ENCODE assay signal across 8 cellular contexts in the genomic region with DNA sequence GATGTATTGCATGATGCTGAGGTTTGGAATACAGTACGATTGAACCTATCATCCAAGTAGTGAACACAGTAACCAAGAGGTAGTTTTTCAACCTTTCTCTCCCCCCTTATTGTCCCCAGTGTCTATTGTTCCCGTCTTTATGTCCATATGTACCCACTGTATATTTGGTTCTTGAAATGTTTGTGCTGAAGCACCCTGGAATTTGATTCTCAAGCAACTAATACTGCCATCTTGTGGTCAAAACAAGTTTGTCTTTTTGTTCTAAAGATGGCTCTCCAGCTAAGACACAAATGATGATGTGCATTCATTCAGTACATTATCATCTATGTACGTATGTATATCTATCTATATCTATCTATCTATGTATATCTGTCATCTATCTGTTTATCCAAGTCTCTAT. TPM values are rescaled to one million over a fixed set of nuclear protein-coding genes. Genes with fewer than 3 reads are reported as not detected.
A peak's percentile ranks its signal among the peaks of the same experiment; 100 is the strongest.
DNase-seq lines count a peak whose midpoint lies in the region; ATAC-seq and TF ChIP-seq lines count a peak whose summit lies in the region.

No MANE protein-coding gene starts in this region.

- H3K27me3 Mint-ChIP-seq in activated CD4-positive, alpha-beta memory T cell treated with anti-CD3 and anti-CD28 coated beads, Interleukin-2, amount 10 ng/mL, durations not matched to agents 7 days and 5 days, result peaks cover 8% of the 10 kb centered on the region

- H3K4me2 ChIP-seq in MM.1S (ENCODE audit: low read depth, low read length) (peak overlapping the region; percentile 17; the same call in 1 of the 2 replicates), smooth muscle cell (no peak overlapping the region)

- POLR2A ChIA-PET in activated CD4-positive, alpha-beta memory T cell treated with anti-CD3 and anti-CD28 coated beads, Interleukin-2, amount 10 ng/mL, durations not matched to agents 7 days and 5 days (lab: Charles Lee), result no interaction called here

- H3K9me3 ChIP-seq in MM.1S (replicated peaks; ENCODE audit: insufficient read depth, low read length) (no peaks in the 10 kb centered on the region), smooth muscle cell (replicated peaks; ENCODE audit: low read depth) (no peaks in the 10 kb centered on the region)

- in situ Hi-C loops in SK-MEL-5 (cut with HindIII; ENCODE audit: low pct_unique_long_range_greater_than_20kb, low sequenced_read_pairs), result no loop called here

- H3K4me1 Mint-ChIP-seq in activated CD4-positive, alpha-beta memory T cell treated with anti-CD3 and anti-CD28 coated beads, Interleukin-2, amount 10 ng/mL, durations not matched to agents 7 days and 5 days, result no peaks in the 10 kb centered on the region

- peak; percentile 61 for TF ChIP-seq CTCF in MM.1S (IDR thresholded peaks at IDR 0.05; ENCODE audit: low read length)
- peak; percentile 52 for TF ChIP-seq CTCF in fibroblast of villous mesenchyme (IDR thresholded peaks at IDR 0.05; ENCODE audit: insufficient read depth, low read depth, low read length)
- peak; percentile 67 for TF ChIP-seq CTCF in smooth muscle cell (IDR thresholded peaks at IDR 0.05; ENCODE audit: borderline replicate concordance, insufficient read depth, poor library complexity, severe bottlenecking)

- no peaks in the 10 kb centered on the region for H3K79me2 ChIP-seq in MM.1S (ENCODE audit: low read length)
- H3K79me2 ChIP-seq in smooth muscle cell (ENCODE audit: low read depth), result no peaks in the 10 kb centered on the region

- no peaks in the 10 kb centered on the region for H3K27me3 ChIP-seq in MM.1S (replicated peaks; ENCODE audit: insufficient read depth, low read length)
- H3K27me3 ChIP-seq in smooth muscle cell (ENCODE audit: low read depth), result no peaks in the 10 kb centered on the region

- H3K9ac ChIP-seq in MM.1S (ENCODE audit: low read length) (no peak overlapping the region), smooth muscle cell (ENCODE audit: low read depth) (no peak overlapping the region)

- H3K9me2 ChIP-seq in MM.1S (replicated peaks; ENCODE audit: insufficient read depth, low read length), result no peaks in the 10 kb centered on the region

- no peaks in the 10 kb centered on the region for H3K9me3 Mint-ChIP-seq in activated CD4-positive, alpha-beta memory T cell treated with anti-CD3 and anti-CD28 coated beads, Interleukin-2, amount 10 ng/mL, durations not matched to agents 7 days and 5 days

- H2AFZ ChIP-seq in MM.1S (ENCODE audit: low read length) (no peak overlapping the region), smooth muscle cell (ENCODE audit: low read depth) (no peak overlapping the region)

- DNase-seq in CD1c-positive myeloid dendritic cell (ENCODE audit: extremely low spot score) (peak; percentile 47), MM.1S (peak; percentile 54), SK-MEL-5 (ENCODE audit: low read depth, low spot score) (peak; percentile 57), fibroblast of villous mesenchyme (ENCODE audit: low read depth) (peak; percentile 38), smooth muscle cell (lab: John Stamatoyannopoulos, UW; ENCODE audit: unreplicated experiment) (no peak)
- DNase-seq in activated effector memory CD4-positive, alpha-beta T cell treated with anti-CD3 and anti-CD28 coated beads, Interleukin-2, amount 50 U/mL, for 16 hours, result no peak
- no peak for DNase-seq in activated CD4-positive, alpha-beta memory T cell treated with anti-CD3 and anti-CD28 coated beads, Interleukin-2, amount 10 ng/mL, durations not matched to agents 7 days and 5 days

- no peak overlapping the region for H3K27ac Mint-ChIP-seq in activated CD4-positive, alpha-beta memory T cell treated with anti-CD3 and anti-CD28 coated beads, Interleukin-2, amount 10 ng/mL, durations not matched to agents 7 days and 5 days

- no peak overlapping the region for H3K4me3 Mint-ChIP-seq in activated CD4-positive, alpha-beta memory T cell treated with anti-CD3 and anti-CD28 coated beads, Interleukin-2, amount 10 ng/mL, durations not matched to agents 7 days and 5 days

- no peaks in the 10 kb centered on the region for H3K4me1 ChIP-seq in MM.1S (ENCODE audit: low read length)
- peaks cover 3% of the 10 kb centered on the region for H3K4me1 ChIP-seq in smooth muscle cell (ENCODE audit: low read depth)

- no peaks in the 10 kb centered on the region for H4K20me1 ChIP-seq in MM.1S (ENCODE audit: insufficient read depth, low read length)
- no peaks in the 10 kb centered on the region for H4K20me1 ChIP-seq in smooth muscle cell (ENCODE audit: low read depth)

- H3K36me3 Mint-ChIP-seq in activated CD4-positive, alpha-beta memory T cell treated with anti-CD3 and anti-CD28 coated beads, Interleukin-2, amount 10 ng/mL, durations not matched to agents 7 days and 5 days (ENCODE audit: low read depth), result no peaks in the 10 kb centered on the region

- 54% methylated on average over 3 of the region's 3 CpGs for WGBS in smooth muscle cell (ENCODE audit: low lambda C conversion rate)

- no peaks in the 10 kb centered on the region for H3F3A ChIP-seq in MM.1S (ENCODE audit: insufficient read depth, low read length)
- no peaks in the 10 kb centered on the region for H3F3A ChIP-seq in smooth muscle cell (ENCODE audit: low read depth)

- CTCF ChIA-PET in activated CD4-positive, alpha-beta memory T cell treated with anti-CD3 and anti-CD28 coated beads, Interleukin-2, amount 10 ng/mL, durations not matched to agents 7 days and 5 days (lab: Charles Lee), result interaction anchor here (1.6 kb wide), 1 partner anchor 345 kb away, joined by 5 read pairs; no protein-coding TSS in a partner anchor

- H3K4me3 ChIP-seq in MM.1S (ENCODE audit: low read length) (no peak overlapping the region), fibroblast of villous mesenchyme (ENCODE audit: low read depth, low read length) (no peak overlapping the region), smooth muscle cell (no peak overlapping the region)

- ATAC-seq in GM18861 (IDR thresholded peaks at IDR 0.05; ENCODE audit: unreplicated experiment), result peak; percentile 62

- H3K27ac ChIP-seq in MM.1S (ENCODE audit: low read length), result no peak overlapping the region
- H3K27ac ChIP-seq in smooth muscle cell (ENCODE audit: low read depth), result no peak overlapping the region

- H3K36me3 ChIP-seq in MM.1S (replicated peaks; ENCODE audit: insufficient read depth, low read length) (no peaks in the 10 kb centered on the region), smooth muscle cell (ENCODE audit: low read depth) (no peaks in the 10 kb centered on the region)

RNA-seq across cellular contexts. Expression of a gene that starts 33.5 kb away (rescaled TPM):
- total RNA-seq in SK-MEL-5 (2014; rRNA removed; shearing (Covaris generic)), result not detected in 2 replicates
- not detected in 2 replicates for polyA plus RNA-seq in SK-MEL-5 (2015; cell fraction: cytosol; rRNA removed)
- not detected in 2 replicates for polyA plus RNA-seq in SK-MEL-5 (2015; cell fraction: nucleus; rRNA removed)
- total RNA-seq in fibroblast of villous mesenchyme (not detected in 2 replicates), smooth muscle cell (0.09 and 0.18 TPM in 2 replicates)
- polyA plus RNA-seq in smooth muscle cell, result not detected in 2 replicates
- not detected for total RNA-seq in activated CD4-positive, alpha-beta memory T cell treated with anti-CD3 and anti-CD28 coated beads, Interleukin-2, amount 10 ng/mL, durations not matched to agents 7 days and 5 days

Comparison
In these comparisons a context has a peak if more than half of its experiments do, and no peak if none do; other contexts are left out.
1. DNase-seq: peak in CD1c-positive myeloid dendritic cell (single experiment), MM.1S (single experiment), SK-MEL-5 (single experiment) and fibroblast of villous mesenchyme (single experiment); none in smooth muscle cell (single experiment), activated effector memory CD4-positive, alpha-beta T cell treated with anti-CD3 and anti-CD28 coated beads, Interleukin-2, amount 50 U/mL, for 16 hours (single experiment) and activated CD4-positive, alpha-beta memory T cell treated with anti-CD3 and anti-CD28 coated beads, Interleukin-2, amount 10 ng/mL, durations not matched to agents 7 days and 5 days (single experiment).
2. Peak in every context shown above with its lines, with median percentiles within 50 percentile points of each other: CTCF ChIP-seq.